In genomic region chr1:31877544-31877943, GRCh38 we compare ENCODE assay signal across 21 cellular contexts.
"Had no signal": no experiment of that assay in that cellular context is flagged by ENCODE, and none has a peak within 500 bp of the region (broad histone marks: within the 10 kb centered on the region; RNA-seq: fewer than 3 reads in every experiment).

No MANE protein-coding gene starts in this region.

- FAIRE-seq: kidney had no signal

- H3K9me3 ChIP-seq: esophagus muscularis mucosa, left lung, psoas muscle, right lobe of liver, stomach, thoracic aorta had no signal

- H3K27ac Mint-ChIP-seq: activated CD4-positive, alpha-beta T cell treated with anti-CD3 and anti-CD28 coated beads, Interleukin-2, amount 10 ng/mL, durations not matched to agents 24 days and 14 days; activated CD8-positive, alpha-beta T cell treated with anti-CD3 and anti-CD28 coated beads, Interleukin-2, amount 10 ng/mL, durations not matched to agents 7 days and 5 days; activated naive CD8-positive, alpha-beta T cell; brain had no signal

- H3K36me3 ChIP-seq: esophagus muscularis mucosa, left lung, right lobe of liver, stomach, thoracic aorta had no signal

- H3K4me2 ChIP-seq: smooth muscle cell had no signal

- H3K4me3 ChIP-seq: coronary artery, esophagus muscularis mucosa, left lung, psoas muscle, right lobe of liver, smooth muscle cell, stomach, thoracic aorta had no signal

- ATAC-seq: activated CD8-positive, alpha-beta T cell treated with anti-CD3 and anti-CD28 coated beads, Interleukin-2, amount 10 ng/mL, durations not matched to agents 7 days and 5 days; left lung; natural killer cell treated with Interleukin-12 subunit alpha and Interleukin-12 subunit beta and Interleukin-15 and Interleukin-18, amount 100 ng/mL, for 72 hours; psoas muscle; right lobe of liver had no signal

- H3K4me1 ChIP-seq: left lung, psoas muscle had no signal

- H3K9me3 Mint-ChIP-seq: central memory CD8-positive, alpha-beta T cell had no signal

- DNase-seq: activated CD4-positive, alpha-beta T cell treated with anti-CD3 and anti-CD28 coated beads, Interleukin-2, amount 10 ng/mL, durations not matched to agents 24 days and 14 days; activated CD4-positive, CD25-positive, alpha-beta regulatory T cell; activated CD8-positive, alpha-beta memory T cell treated with anti-CD3 and anti-CD28 coated beads, Interleukin-2, amount 50 U/mL, for 4 hours; activated CD8-positive, alpha-beta T cell treated with anti-CD3 and anti-CD28 coated beads, Interleukin-2, amount 10 ng/mL, durations not matched to agents 7 days and 5 days; activated effector memory CD4-positive, alpha-beta T cell treated with anti-CD3 and anti-CD28 coated beads, Interleukin-2, amount 50 U/mL, for 16 hours; activated T-cell treated with anti-CD3 and anti-CD28 coated beads, Interleukin-2, amount 50 U/mL, for 48 hours; hypothalamus; kidney; left lung; mesendoderm; stomach had no signal

- H3K27me3 Mint-ChIP-seq: activated naive CD8-positive, alpha-beta T cell; central memory CD8-positive, alpha-beta T cell; natural killer cell treated with Interleukin-12 subunit alpha and Interleukin-12 subunit beta and Interleukin-15 and Interleukin-18, amount 100 ng/mL, for 72 hours had no signal

- H3K27me3 ChIP-seq: esophagus muscularis mucosa, left lung, right lobe of liver, stomach had no signal

- H3K36me3 Mint-ChIP-seq: activated naive CD8-positive, alpha-beta T cell; brain had no signal

- H3K27ac ChIP-seq: coronary artery, esophagus muscularis mucosa, left lung, psoas muscle, right lobe of liver, thoracic aorta had no signal

- H3K4me3 Mint-ChIP-seq: activated CD4-positive, alpha-beta T cell treated with anti-CD3 and anti-CD28 coated beads, Interleukin-2, amount 10 ng/mL, durations not matched to agents 24 days and 14 days; activated CD8-positive, alpha-beta T cell treated with anti-CD3 and anti-CD28 coated beads, Interleukin-2, amount 10 ng/mL, durations not matched to agents 7 days and 5 days; activated naive CD8-positive, alpha-beta T cell; brain; central memory CD8-positive, alpha-beta T cell; natural killer cell treated with Interleukin-12 subunit alpha and Interleukin-12 subunit beta and Interleukin-15 and Interleukin-18, amount 100 ng/mL, for 72 hours had no signal
